Comparison of ENCODE assay signal across 8 cellular contexts in genomic region chr2:43225093-43225787, GRCh38. TPM values are rescaled to one million over a fixed set of nuclear protein-coding genes. Genes with fewer than 3 reads are reported as not detected.
DNase-seq lines count a peak whose midpoint lies in the region; ATAC-seq lines count a peak whose summit lies in the region.

No MANE protein-coding gene starts in this region.

- no peaks in the 10 kb centered on the region for H3K27me3 ChIP-seq in CD4-positive, alpha-beta memory T cell (ENCODE audit: insufficient read depth, low read length)
- H3K27me3 ChIP-seq in HUES64 (ENCODE audit: insufficient read depth, low read length): no peaks in the 10 kb centered on the region

- POLR2A ChIA-PET in CD4-positive, alpha-beta memory T cell (lab: Charles Lee; ENCODE audit: partially characterized antibody): interaction anchor here (0.6 to 46.5 kb wide), 9 partner anchors 19 to 415 kb away, joined by 3 to 6960 read pairs (median 4); no protein-coding TSS in a partner anchor

- peak overlapping the region; percentile 99 for H3K9ac ChIP-seq in HUES64 (ENCODE audit: low read depth, low read length)

- no peak for ATAC-seq in GM18520 (IDR thresholded peaks at IDR 0.05; ENCODE audit: unreplicated experiment)

- peaks cover 34% of the 10 kb centered on the region for H3K36me3 ChIP-seq in CD4-positive, alpha-beta memory T cell (ENCODE audit: insufficient read depth, low read length)
- peaks cover 30% of the 10 kb centered on the region for H3K36me3 ChIP-seq in HUES64 (ENCODE audit: insufficient read depth, low read length)

- H3K9me3 ChIP-seq in CD4-positive, alpha-beta memory T cell (ENCODE audit: control insufficient read depth in 1 of 2, low read length in 2 of 2): no peaks in the 10 kb centered on the region
- H3K9me3 ChIP-seq in HUES64 (ENCODE audit: insufficient read depth, low read depth, low read length): no peaks in the 10 kb centered on the region

- intact Hi-C loops in CD4-positive, alpha-beta memory T cell (cut with micrococcal nuclease): loop anchor here (5.0 kb wide), 3 partner anchors 372 to 772 kb away; partner anchors contain the start of genes LRPPRC and THADA

- WGBS in HUES64: 1% methylated on average over 74 of the region's 74 CpGs

- H3K4me3 Mint-ChIP-seq in CD4-positive, alpha-beta memory T cell: peak overlapping the region; percentile 88 to 99 (median 98)

- peaks cover 45 to 55% of the 10 kb centered on the region in 2 donors for H3K36me3 Mint-ChIP-seq in CD4-positive, alpha-beta memory T cell

- peak overlapping the region; percentile 91 to 97 (median 93) for H3K27ac Mint-ChIP-seq in CD4-positive, alpha-beta memory T cell

- H3K4me1 Mint-ChIP-seq in CD4-positive, alpha-beta memory T cell: peaks cover 23 to 52% (median 36%) of the 10 kb centered on the region in 4 donors

- H3K4me3 ChIP-seq in CD4-positive, alpha-beta memory T cell (ENCODE audit: low read length in 2 of 2): peak overlapping the region; percentile 76 to 84
- H3K4me3 ChIP-seq in HUES64 (ENCODE audit: low read length): peak overlapping the region; percentile 94

- CTCF ChIA-PET in CD4-positive, alpha-beta memory T cell (lab: Charles Lee; ENCODE audit: partially characterized antibody): interaction anchor here (1.0 to 14.9 kb wide), 4 partner anchors 53 to 94 kb away, joined by 3 to 319 read pairs (median 130); no protein-coding TSS in a partner anchor

- H3K9me3 Mint-ChIP-seq in CD4-positive, alpha-beta memory T cell: peaks cover 0 to 38% (median 4%) of the 10 kb centered on the region in 8 donors

- DNase-seq in CD4-positive, alpha-beta memory T cell: peak; percentile 66 to 76 (median 72)
- peak; percentile 53 to 66 for DNase-seq in activated CD4-positive, alpha-beta T cell treated with anti-CD3 and anti-CD28 coated beads for 4 hours
- DNase-seq in dedifferentiated amniotic fluid mesenchymal stem cell (ENCODE audit: extremely low spot score) (peak; percentile 44), lung microvascular endothelial cell (ENCODE audit: low read depth in 2 of 2) (peak; percentile 79 to 82), COR-L47 (lab: John Stamatoyannopoulos, UW) (no peak)
- DNase-seq in stimulated activated CD8-positive, alpha-beta memory T cell treated with anti-CD3 and anti-CD28 coated beads, Interleukin-15, amount 100 ng/mL, for 24 hours (ENCODE audit: low read depth): peak; percentile 25

- peaks cover 0 to 6% of the 10 kb centered on the region in 2 donors for H3K27me3 Mint-ChIP-seq in CD4-positive, alpha-beta memory T cell

- H3K4me1 ChIP-seq in CD4-positive, alpha-beta memory T cell (ENCODE audit: insufficient read depth, low read length): peaks cover 39% of the 10 kb centered on the region
- peaks cover 36% of the 10 kb centered on the region for H3K4me1 ChIP-seq in HUES64 (ENCODE audit: insufficient read depth, low read length)

- H3K27ac ChIP-seq in CD4-positive, alpha-beta memory T cell (ENCODE audit: low read depth, low read length): peak overlapping the region; percentile 90
- peak overlapping the region; percentile 98; the same call in 1 of the 2 replicates for H3K27ac ChIP-seq in HUES64 (ENCODE audit: low read depth, low read length)

RNA-seq across cellular contexts. Expression of gene ZFP36L2, which starts 1.2 kb away (rescaled TPM):
- total RNA-seq in CD4-positive, alpha-beta memory T cell: 100 to 1,000 TPM; 456 to 464 TPM
- 100 to 1,000 TPM; 271 to 523 TPM for polyA plus RNA-seq in CD4-positive, alpha-beta memory T cell
- 62.2 TPM for polyA plus RNA-seq in HUES64 (2013, experiment 1 of 2)
- polyA plus RNA-seq in HUES64 (2013, experiment 2 of 2): 60.5 TPM
- total RNA-seq in lung microvascular endothelial cell: 7.7 and 11.8 TPM in 2 replicates

Comparison
In these comparisons a context has a peak if more than half of its experiments do, and no peak if none do; other contexts are left out.
1. RNA of gene ZFP36L2, which starts 1.2 kb away (total RNA-seq): 456 to 464 TPM in CD4-positive, alpha-beta memory T cell; 7.7 to 11.8 TPM in lung microvascular endothelial cell; every median in the first group is over 10 times any median in the second.